In genomic region chr20:61657719-61658377, GRCh38 we compare ENCODE assay signal across 15 cellular contexts.
DNase-seq lines count a peak whose midpoint lies in the region; ATAC-seq and TF ChIP-seq lines count a peak whose summit lies in the region.
"Had no signal": no experiment of that assay in that cellular context is flagged by ENCODE, and none has a peak within 500 bp of the region (broad histone marks: within the 10 kb centered on the region; RNA-seq: fewer than 3 reads in every experiment).

No MANE protein-coding gene starts in this region.

- TF ChIP-seq CTCF in natural killer cell (IDR thresholded peaks at IDR 0.05), result no peak
- TF ChIP-seq CTCF in brain (conservative IDR thresholded peaks at IDR 0.05), result no peak
- TF ChIP-seq CTCF in neural crest cell (conservative IDR thresholded peaks at IDR 0.05), result no peak
- TF ChIP-seq CTCF in glutamatergic neuron (IDR thresholded peaks at IDR 0.05; ENCODE audit: partially characterized antibody, unreplicated experiment), result no peak

- ATAC-seq in natural killer cell treated with Interleukin-12 subunit alpha and Interleukin-12 subunit beta and Interleukin-15 and Interleukin-18, amount 100 ng/mL, for 72 hours, result no peak
- ATAC-seq in natural killer cell (no peak), HG02623 (IDR thresholded peaks at IDR 0.05; ENCODE audit: unreplicated experiment) (no peak)
- ATAC-seq: CD8-positive, alpha-beta T cell had no signal

- peak; percentile 20 for DNase-seq in natural killer cell treated with Interleukin-12 subunit alpha and Interleukin-12 subunit beta and Interleukin-15 and Interleukin-18, amount 100 ng/mL, for 72 hours (ENCODE audit: low spot score)
- DNase-seq in natural killer cell (no peak), neural crest cell (ENCODE audit: low read depth, low spot score) (no peak), NCI-H1105 (lab: John Stamatoyannopoulos, UW) (no peak), glutamatergic neuron (no peak)
- DNase-seq: CD8-positive, alpha-beta T cell; COR-L47; DMS153; DMS79 treated with DMSO at 0.1 percent for 48 hours; EL; GOT3; H9 had no signal

- no peaks in the 10 kb centered on the region for H3K9me3 Mint-ChIP-seq in natural killer cell treated with Interleukin-12 subunit alpha and Interleukin-12 subunit beta and Interleukin-15 and Interleukin-18, amount 100 ng/mL, for 72 hours
- peaks cover 0 to 3% of the 10 kb centered on the region in 2 donors for H3K9me3 Mint-ChIP-seq in natural killer cell
- H3K9me3 Mint-ChIP-seq in brain, result peaks cover 0 to 8% (median 5%) of the 10 kb centered on the region in 5 experiments
- no peaks in the 10 kb centered on the region for H3K9me3 Mint-ChIP-seq in neural crest cell
- peaks cover 3% of the 10 kb centered on the region for H3K9me3 Mint-ChIP-seq in glutamatergic neuron (ENCODE audit: unreplicated experiment)
- H3K9me3 Mint-ChIP-seq: CD8-positive, alpha-beta T cell had no signal

- H3K4me3 Mint-ChIP-seq in natural killer cell treated with Interleukin-12 subunit alpha and Interleukin-12 subunit beta and Interleukin-15 and Interleukin-18, amount 100 ng/mL, for 72 hours, result no peak overlapping the region
- H3K4me3 Mint-ChIP-seq in natural killer cell (no peak overlapping the region), brain (no peak overlapping the region), neural crest cell (no peak overlapping the region), glutamatergic neuron (ENCODE audit: unreplicated experiment) (no peak overlapping the region)
- H3K4me3 Mint-ChIP-seq: CD14-positive monocyte; CD8-positive, alpha-beta T cell; H9 had no signal

- H3K27ac Mint-ChIP-seq in natural killer cell treated with Interleukin-12 subunit alpha and Interleukin-12 subunit beta and Interleukin-15 and Interleukin-18, amount 100 ng/mL, for 72 hours, result no peak overlapping the region
- H3K27ac Mint-ChIP-seq in natural killer cell, result no peak overlapping the region
- peak overlapping the region in 4 of 5 experiments; percentile 25 to 92 (median 63) for H3K27ac Mint-ChIP-seq in brain
- H3K27ac Mint-ChIP-seq in neural crest cell (ENCODE audit: unreplicated experiment), result peak overlapping the region; percentile 84
- H3K27ac Mint-ChIP-seq in glutamatergic neuron (ENCODE audit: unreplicated experiment), result no peak overlapping the region
- H3K27ac Mint-ChIP-seq: CD14-positive monocyte; CD8-positive, alpha-beta T cell; H9 had no signal

- H3K4me1 Mint-ChIP-seq in natural killer cell treated with Interleukin-12 subunit alpha and Interleukin-12 subunit beta and Interleukin-15 and Interleukin-18, amount 100 ng/mL, for 72 hours (ENCODE audit: low read depth in 2 of 2), result no peaks in the 10 kb centered on the region
- H3K4me1 Mint-ChIP-seq in natural killer cell, result no peaks in the 10 kb centered on the region
- H3K4me1 Mint-ChIP-seq in brain, result peaks cover 56% of the 10 kb centered on the region
- H3K4me1 Mint-ChIP-seq in neural crest cell, result peaks cover 16% of the 10 kb centered on the region
- peaks cover 7% of the 10 kb centered on the region for H3K4me1 Mint-ChIP-seq in glutamatergic neuron (ENCODE audit: low read depth, unreplicated experiment)
- H3K4me1 Mint-ChIP-seq: CD14-positive monocyte had no signal

- intact Hi-C loops in natural killer cell (cut with micrococcal nuclease), result no loop called here

- no peaks in the 10 kb centered on the region for H3K36me3 Mint-ChIP-seq in natural killer cell treated with Interleukin-12 subunit alpha and Interleukin-12 subunit beta and Interleukin-15 and Interleukin-18, amount 100 ng/mL, for 72 hours
- H3K36me3 Mint-ChIP-seq in natural killer cell (no peaks in the 10 kb centered on the region), brain (peaks cover 4% of the 10 kb centered on the region), neural crest cell (ENCODE audit: low read depth) (no peaks in the 10 kb centered on the region), glutamatergic neuron (ENCODE audit: unreplicated experiment) (no peaks in the 10 kb centered on the region)
- H3K36me3 Mint-ChIP-seq: CD14-positive monocyte; CD8-positive, alpha-beta T cell had no signal

- no peaks in the 10 kb centered on the region for H3K27me3 Mint-ChIP-seq in natural killer cell treated with Interleukin-12 subunit alpha and Interleukin-12 subunit beta and Interleukin-15 and Interleukin-18, amount 100 ng/mL, for 72 hours
- H3K27me3 Mint-ChIP-seq in natural killer cell (ENCODE audit: low read depth in 2 of 2) (peaks cover 0 to 3% of the 10 kb centered on the region in 2 donors), brain (peaks cover 2% of the 10 kb centered on the region), neural crest cell (ENCODE audit: low read depth) (no peaks in the 10 kb centered on the region), glutamatergic neuron (ENCODE audit: unreplicated experiment) (peaks cover 2% of the 10 kb centered on the region)

Comparison
In these comparisons a context has a peak if more than half of its experiments do, and no peak if none do; other contexts are left out.
1. H3K27ac Mint-ChIP-seq: peak in brain (4 of 5) and neural crest cell (single experiment); none in natural killer cell treated with Interleukin-12 subunit alpha and Interleukin-12 subunit beta and Interleukin-15 and Interleukin-18, amount 100 ng/mL, for 72 hours (0 of 2), natural killer cell (0 of 2) and glutamatergic neuron (single experiment).